ENCODE assay signal across 8 cellular contexts in the genomic region with DNA sequence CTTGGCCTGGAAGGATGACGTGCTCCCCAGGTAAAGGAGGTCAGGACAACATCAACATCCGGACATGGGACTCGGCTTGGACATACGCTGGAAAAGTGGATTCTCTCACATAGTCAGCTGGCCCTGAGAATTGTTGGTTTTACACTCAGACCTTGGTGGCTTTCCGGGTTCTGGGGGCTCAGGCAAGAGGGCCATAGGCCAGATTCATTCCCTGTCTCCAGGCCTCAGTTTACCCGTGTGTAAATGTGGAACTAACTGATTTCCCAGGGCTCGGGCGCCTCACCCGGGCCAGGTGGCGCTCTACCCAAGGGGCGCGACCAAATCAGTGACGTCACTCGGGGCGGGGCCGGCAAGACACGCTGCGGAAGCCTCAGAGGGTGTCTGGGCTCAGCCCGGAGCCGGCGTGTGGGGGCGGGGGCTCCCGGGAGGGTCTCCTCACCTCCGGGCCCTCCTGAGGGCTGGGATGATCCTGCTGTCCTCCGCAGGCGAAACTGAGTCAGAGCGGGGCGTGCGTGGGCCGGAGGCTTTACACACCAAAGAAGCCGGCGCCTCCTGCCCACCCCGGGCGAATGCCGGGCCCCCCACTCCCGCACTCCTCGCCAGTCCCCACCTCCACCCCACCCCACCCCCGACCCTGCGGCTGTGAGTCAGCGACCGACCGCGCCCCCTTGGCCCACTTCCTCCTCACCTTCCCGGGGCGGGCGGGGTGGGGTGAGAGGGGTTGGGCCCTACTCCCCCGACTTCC. TPM values are rescaled to one million over a fixed set of nuclear protein-coding genes. Genes with fewer than 3 reads are reported as not detected.
DNase-seq lines count a peak whose midpoint lies in the region; ATAC-seq, FAIRE-seq and TF ChIP-seq lines count a peak whose summit lies in the region.

No MANE protein-coding gene starts in this region.

- H4K20me1 ChIP-seq in neural cell (ENCODE audit: insufficient read depth): no peaks in the 10 kb centered on the region

- peak; percentile 43; the same call in 1 of the 2 replicates for TF ChIP-seq POLR2A in H54 (IDR thresholded peaks at IDR 0.05; ENCODE audit: low read depth, low read length)

- H3K9ac ChIP-seq in neural cell (ENCODE audit: low read length): peak overlapping the region; percentile 66

- TF ChIP-seq EP300 in neural cell (conservative IDR thresholded peaks at IDR 0.05; ENCODE audit: poor library complexity, severe bottlenecking): no peak

- H3K4me2 ChIP-seq in neural cell (ENCODE audit: low read length): no peak overlapping the region

- no peak for TF ChIP-seq RAD21 in neural cell (conservative IDR thresholded peaks at IDR 0.05)

- no peaks in the 10 kb centered on the region for H3F3A ChIP-seq in neural cell (ENCODE audit: insufficient read depth, low read length, poor library complexity, severe bottlenecking)

- H2AFZ ChIP-seq in neural cell (ENCODE audit: low read depth, low read length): peak overlapping the region; percentile 95

- H3K4me3 Mint-ChIP-seq in stimulated activated naive CD8-positive, alpha-beta T cell treated with anti-CD3 and anti-CD28 coated beads, Interleukin-15, amount 100 ng/mL, for 72 hours: peak overlapping the region; percentile 94 to 96

- H3K9me2 ChIP-seq in neural cell (ENCODE audit: insufficient read depth, low read length): no peaks in the 10 kb centered on the region

- no peaks in the 10 kb centered on the region for H3K27me3 Mint-ChIP-seq in stimulated activated naive CD8-positive, alpha-beta T cell treated with anti-CD3 and anti-CD28 coated beads, Interleukin-15, amount 100 ng/mL, for 72 hours

- no peak overlapping the region for H3K27ac ChIP-seq in neural cell (ENCODE audit: low read length)

- TF ChIP-seq CTCF in LNCaP clone FGC (IDR thresholded peaks at IDR 0.05; ENCODE audit: control insufficient read depth, extremely low read depth, insufficient read depth): peak; percentile 58
- peak; percentile 78 for TF ChIP-seq CTCF in neural cell (IDR thresholded peaks at IDR 0.05; ENCODE audit: poor library complexity, severe bottlenecking)

- peaks cover 8% of the 10 kb centered on the region for H3K27me3 ChIP-seq in neural cell (ENCODE audit: insufficient read depth, low read depth, low read length)

- peaks cover 41% of the 10 kb centered on the region for H3K4me1 Mint-ChIP-seq in stimulated activated naive CD8-positive, alpha-beta T cell treated with anti-CD3 and anti-CD28 coated beads, Interleukin-15, amount 100 ng/mL, for 72 hours

- DNase-seq in ELR (ENCODE audit: low read depth): peak; percentile 94
- peak; percentile 76 for DNase-seq in H54 (ENCODE audit: insufficient read length, low spot score)
- no peak for DNase-seq in LNCaP clone FGC (ENCODE audit: low read depth)
- DNase-seq in RPMI8226: peak; percentile 93
- peak; percentile 98 for DNase-seq in activated T-helper 9 cell treated with anti-CD3 and anti-CD28 coated beads, Interleukin-2, amount 50 U/mL, for 16 hours (ENCODE audit: low read depth)
- DNase-seq in fibroblast of the conjunctiva (ENCODE audit: low read depth): peak; percentile 69
- peak; percentile 99 for DNase-seq in stimulated activated naive CD8-positive, alpha-beta T cell treated with anti-CD3 and anti-CD28 coated beads, Interleukin-15, amount 100 ng/mL, for 72 hours

- peak; percentile 87 for ATAC-seq in stimulated activated naive CD8-positive, alpha-beta T cell treated with anti-CD3 and anti-CD28 coated beads, Interleukin-15, amount 100 ng/mL, for 72 hours

- no peaks in the 10 kb centered on the region for H3K9me3 Mint-ChIP-seq in stimulated activated naive CD8-positive, alpha-beta T cell treated with anti-CD3 and anti-CD28 coated beads, Interleukin-15, amount 100 ng/mL, for 72 hours

- H3K9me3 ChIP-seq in neural cell (ENCODE audit: low read length): no peaks in the 10 kb centered on the region

- H3K4me3 ChIP-seq in LNCaP clone FGC (ENCODE audit: low read depth, low read length): peak overlapping the region; percentile 91
- H3K4me3 ChIP-seq in neural cell (ENCODE audit: low read length): peak overlapping the region; percentile 95

- no peak for FAIRE-seq in H54 (lab: Jason Lieb, UNC)

- H3K27ac Mint-ChIP-seq in stimulated activated naive CD8-positive, alpha-beta T cell treated with anti-CD3 and anti-CD28 coated beads, Interleukin-15, amount 100 ng/mL, for 72 hours: peak overlapping the region; percentile 97 to 98

- H3K36me3 ChIP-seq in neural cell (ENCODE audit: insufficient read depth, low read length): no peaks in the 10 kb centered on the region

- no peaks in the 10 kb centered on the region for H3K79me2 ChIP-seq in neural cell (replicated peaks; ENCODE audit: insufficient read depth, low read length)

TF ChIP-seq in neural cell, 6 proteins besides CTCF, POLR2A, EP300 and RAD21:
- TF ChIP-seq, protein P1, sequence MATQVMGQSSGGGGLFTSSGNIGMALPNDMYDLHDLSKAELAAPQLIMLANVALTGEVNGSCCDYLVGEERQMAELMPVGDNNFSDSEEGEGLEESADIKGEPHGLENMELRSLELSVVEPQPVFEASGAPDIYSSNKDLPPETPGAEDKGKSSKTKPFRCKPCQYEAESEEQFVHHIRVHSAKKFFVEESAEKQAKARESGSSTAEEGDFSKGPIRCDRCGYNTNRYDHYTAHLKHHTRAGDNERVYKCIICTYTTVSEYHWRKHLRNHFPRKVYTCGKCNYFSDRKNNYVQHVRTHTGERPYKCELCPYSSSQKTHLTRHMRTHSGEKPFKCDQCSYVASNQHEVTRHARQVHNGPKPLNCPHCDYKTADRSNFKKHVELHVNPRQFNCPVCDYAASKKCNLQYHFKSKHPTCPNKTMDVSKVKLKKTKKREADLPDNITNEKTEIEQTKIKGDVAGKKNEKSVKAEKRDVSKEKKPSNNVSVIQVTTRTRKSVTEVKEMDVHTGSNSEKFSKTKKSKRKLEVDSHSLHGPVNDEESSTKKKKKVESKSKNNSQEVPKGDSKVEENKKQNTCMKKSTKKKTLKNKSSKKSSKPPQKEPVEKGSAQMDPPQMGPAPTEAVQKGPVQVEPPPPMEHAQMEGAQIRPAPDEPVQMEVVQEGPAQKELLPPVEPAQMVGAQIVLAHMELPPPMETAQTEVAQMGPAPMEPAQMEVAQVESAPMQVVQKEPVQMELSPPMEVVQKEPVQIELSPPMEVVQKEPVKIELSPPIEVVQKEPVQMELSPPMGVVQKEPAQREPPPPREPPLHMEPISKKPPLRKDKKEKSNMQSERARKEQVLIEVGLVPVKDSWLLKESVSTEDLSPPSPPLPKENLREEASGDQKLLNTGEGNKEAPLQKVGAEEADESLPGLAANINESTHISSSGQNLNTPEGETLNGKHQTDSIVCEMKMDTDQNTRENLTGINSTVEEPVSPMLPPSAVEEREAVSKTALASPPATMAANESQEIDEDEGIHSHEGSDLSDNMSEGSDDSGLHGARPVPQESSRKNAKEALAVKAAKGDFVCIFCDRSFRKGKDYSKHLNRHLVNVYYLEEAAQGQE (IDR thresholded peaks at IDR 0.05; ENCODE audit: borderline replicate concordance): no peak
- no peak for TF ChIP-seq POLR2AphosphoS5 (IDR thresholded peaks at IDR 0.05)
- TF ChIP-seq TAF1 (IDR thresholded peaks at IDR 0.05; ENCODE audit: low read depth): no peak
- peak; percentile 56 for TF ChIP-seq SMC3 (conservative IDR thresholded peaks at IDR 0.05; ENCODE audit: poor library complexity)
- TF ChIP-seq MXI1 (conservative IDR thresholded peaks at IDR 0.05; ENCODE audit: poor library complexity, severe bottlenecking): peak; percentile 47
- no peak for TF ChIP-seq EZH2 (IDR thresholded peaks at IDR 0.05; ENCODE audit: borderline replicate concordance, insufficient read depth, low read length, poor library complexity, severe bottlenecking)

RNA-seq across cellular contexts. Expression of gene VASP, which starts 0.9 kb away (rescaled TPM):
- polyA plus RNA-seq in neural cell: 6.1 and 15.6 TPM in 2 replicates
- polyA minus RNA-seq in neural cell: 5.8 and 10.5 TPM in 2 replicates

RNA-seq across cellular contexts. Expression of gene PPM1N, which starts 8.2 kb away (rescaled TPM):
- 1.0 and 1.8 TPM in 2 replicates for polyA plus RNA-seq in neural cell
- not detected in 2 replicates for polyA minus RNA-seq in neural cell

RNA-seq across cellular contexts. Expression of gene RTN2, which starts 9.6 kb away (rescaled TPM):
- 70.3 and 83.9 TPM in 2 replicates for polyA plus RNA-seq in neural cell
- polyA minus RNA-seq in neural cell: 75.7 and 92.8 TPM in 2 replicates

RNA-seq across cellular contexts. Expression of gene FOSB, which starts 38.6 kb away (rescaled TPM):
- polyA plus RNA-seq in neural cell: 1.4 and 2.1 TPM in 2 replicates
- 13.8 and 14.4 TPM in 2 replicates for polyA minus RNA-seq in neural cell
